32 cellular contexts compared by ENCODE assay signal in genomic region chr10:48895198-48895720, GRCh38. TPM values are rescaled to one million over a fixed set of nuclear protein-coding genes. Genes with fewer than 3 reads are reported as not detected.
"Had no signal": no experiment of that assay in that cellular context is flagged by ENCODE, and none has a peak within 500 bp of the region (broad histone marks: within the 10 kb centered on the region; RNA-seq: fewer than 3 reads in every experiment).

No MANE protein-coding gene starts in this region.

- H3K9me3 Mint-ChIP-seq: activated CD4-positive, alpha-beta T cell treated with anti-CD3 and anti-CD28 coated beads, Interleukin-2, amount 10 ng/mL, durations not matched to agents 7 days and 5 days; activated CD8-positive, alpha-beta T cell treated with anti-CD3 and anti-CD28 coated beads for 36 hours; activated naive CD4-positive, alpha-beta T cell treated with anti-CD3 and anti-CD28 coated beads, Interleukin-2, amount 50 U/mL, for 24 hours; activated T-helper 1 cell treated with anti-CD3 and anti-CD28 coated beads, Interleukin-12 subunit alpha, Interleukin-12 subunit beta, Interleukin-2, Interleukin-4 antibody, amounts not matched to agents 30 ng/mL and 10 ng/mL and 1 ng/mL, durations not matched to agents 14 hours and 24 hours and 36 hours; naive thymus-derived CD8-positive, alpha-beta T cell; neural progenitor cell had no signal

- ATAC-seq: activated CD8-positive, alpha-beta memory T cell treated with anti-CD3 and anti-CD28 coated beads, Interleukin-2, amount 10 ng/mL, durations not matched to agents 7 days and 5 days; activated CD8-positive, alpha-beta T cell treated with anti-CD3 and anti-CD28 coated beads for 36 hours; left lung; naive thymus-derived CD8-positive, alpha-beta T cell; stimulated activated naive CD8-positive, alpha-beta T cell treated with anti-CD3 and anti-CD28 coated beads, Interleukin-15, Interleukin-2, amounts not matched to agents 100 U/mL and 50 U/mL, for 24 hours had no signal

- H3K27ac Mint-ChIP-seq: activated CD4-positive, alpha-beta T cell treated with anti-CD3 and anti-CD28 coated beads, Interleukin-2, amount 10 ng/mL, durations not matched to agents 7 days and 5 days; activated CD8-positive, alpha-beta memory T cell treated with anti-CD3 and anti-CD28 coated beads, Interleukin-2, amount 10 ng/mL, durations not matched to agents 7 days and 5 days; activated CD8-positive, alpha-beta T cell treated with anti-CD3 and anti-CD28 coated beads for 36 hours; activated naive CD4-positive, alpha-beta T cell treated with anti-CD3 and anti-CD28 coated beads, Interleukin-2, amount 50 U/mL, for 24 hours; activated T-helper 1 cell treated with anti-CD3 and anti-CD28 coated beads, Interleukin-12 subunit alpha, Interleukin-12 subunit beta, Interleukin-2, Interleukin-4 antibody, amounts not matched to agents 30 ng/mL and 10 ng/mL and 1 ng/mL, durations not matched to agents 14 hours and 24 hours and 36 hours; brain; naive thymus-derived CD8-positive, alpha-beta T cell; neural progenitor cell; progenitor cell of endocrine pancreas had no signal

- DNase-seq: activated CD4-positive, alpha-beta T cell treated with anti-CD3 and anti-CD28 coated beads, Interleukin-2, amount 10 ng/mL, durations not matched to agents 7 days and 5 days; activated CD4-positive, CD25-positive, alpha-beta regulatory T cell treated with anti-CD3 and anti-CD28 coated beads, Interleukin-2, amount 50 U/mL, for 72 hours; activated CD8-positive, alpha-beta memory T cell treated with anti-CD3 and anti-CD28 coated beads, Interleukin-2, amount 10 ng/mL, durations not matched to agents 7 days and 5 days; activated CD8-positive, alpha-beta T cell treated with anti-CD3 and anti-CD28 coated beads for 36 hours; activated gamma-delta T cell; activated T-cell treated with anti-CD3 and anti-CD28 coated beads for 4 hours; aorta; effector CD4-positive, alpha-beta T cell; glutamatergic neuron; hippocampal formation; kidney glomerular epithelial cell; left lung; naive thymus-derived CD8-positive, alpha-beta T cell; stimulated activated CD4-positive, alpha-beta T cell treated with anti-CD3 and anti-CD28 coated beads, Interleukin-4, amount 100 ng/mL, for 24 hours; stimulated activated naive CD8-positive, alpha-beta T cell treated with anti-CD3 and anti-CD28 coated beads, Interleukin-15, Interleukin-2, amounts not matched to agents 100 U/mL and 50 U/mL, for 24 hours; trophoblast cell; WERI-Rb-1 had no signal

- H3K4me3 Mint-ChIP-seq: activated CD4-positive, alpha-beta T cell treated with anti-CD3 and anti-CD28 coated beads, Interleukin-2, amount 10 ng/mL, durations not matched to agents 7 days and 5 days; activated CD8-positive, alpha-beta memory T cell treated with anti-CD3 and anti-CD28 coated beads, Interleukin-2, amount 10 ng/mL, durations not matched to agents 7 days and 5 days; activated CD8-positive, alpha-beta T cell treated with anti-CD3 and anti-CD28 coated beads for 36 hours; activated naive CD4-positive, alpha-beta T cell treated with anti-CD3 and anti-CD28 coated beads, Interleukin-2, amount 50 U/mL, for 24 hours; activated T-helper 1 cell treated with anti-CD3 and anti-CD28 coated beads, Interleukin-12 subunit alpha, Interleukin-12 subunit beta, Interleukin-2, Interleukin-4 antibody, amounts not matched to agents 30 ng/mL and 10 ng/mL and 1 ng/mL, durations not matched to agents 14 hours and 24 hours and 36 hours; brain; naive thymus-derived CD8-positive, alpha-beta T cell; neural progenitor cell had no signal

- H3K4me1 Mint-ChIP-seq: activated CD4-positive, alpha-beta T cell treated with anti-CD3 and anti-CD28 coated beads, Interleukin-2, amount 10 ng/mL, durations not matched to agents 7 days and 5 days; activated CD8-positive, alpha-beta memory T cell treated with anti-CD3 and anti-CD28 coated beads, Interleukin-2, amount 10 ng/mL, durations not matched to agents 7 days and 5 days; activated naive CD4-positive, alpha-beta T cell treated with anti-CD3 and anti-CD28 coated beads, Interleukin-2, amount 50 U/mL, for 24 hours; naive thymus-derived CD8-positive, alpha-beta T cell had no signal

- H3K36me3 Mint-ChIP-seq: activated CD8-positive, alpha-beta memory T cell treated with anti-CD3 and anti-CD28 coated beads, Interleukin-2, amount 10 ng/mL, durations not matched to agents 7 days and 5 days; activated naive CD4-positive, alpha-beta T cell treated with anti-CD3 and anti-CD28 coated beads, Interleukin-2, amount 50 U/mL, for 24 hours; brain; naive thymus-derived CD8-positive, alpha-beta T cell; neural progenitor cell had no signal

RNA-seq across cellular contexts. Expression of gene LRRC18, which starts 44.4 kb away (rescaled TPM):
- total RNA-seq: activated CD4-positive, alpha-beta T cell treated with anti-CD3 and anti-CD28 coated beads, Interleukin-2, amount 10 ng/mL, durations not matched to agents 7 days and 5 days; activated CD8-positive, alpha-beta memory T cell treated with anti-CD3 and anti-CD28 coated beads, Interleukin-2, amount 10 ng/mL, durations not matched to agents 7 days and 5 days; activated CD8-positive, alpha-beta T cell treated with anti-CD3 and anti-CD28 coated beads for 36 hours; activated T-helper 1 cell treated with anti-CD3 and anti-CD28 coated beads, Interleukin-12 subunit alpha, Interleukin-12 subunit beta, Interleukin-2, Interleukin-4 antibody, amounts not matched to agents 30 ng/mL and 10 ng/mL and 1 ng/mL, durations not matched to agents 14 hours and 24 hours and 36 hours; aorta; cardiac septum; chondrocyte; epithelial cell of proximal tubule; frontal cortex; lung microvascular endothelial cell; naive thymus-derived CD8-positive, alpha-beta T cell; osteocyte; progenitor cell of endocrine pancreas; right atrium auricular region; T-helper 2 cell treated with Interferon-gamma antibody and Interleukin-4, amounts not matched to agents 100 ng/mL and 5 ng/mL, for 36 hours; temporal lobe had no signal
- polyA plus RNA-seq: adipose tissue; aorta; naive thymus-derived CD8-positive, alpha-beta T cell had no signal
